8 cellular contexts compared by ENCODE assay signal in the genomic region with DNA sequence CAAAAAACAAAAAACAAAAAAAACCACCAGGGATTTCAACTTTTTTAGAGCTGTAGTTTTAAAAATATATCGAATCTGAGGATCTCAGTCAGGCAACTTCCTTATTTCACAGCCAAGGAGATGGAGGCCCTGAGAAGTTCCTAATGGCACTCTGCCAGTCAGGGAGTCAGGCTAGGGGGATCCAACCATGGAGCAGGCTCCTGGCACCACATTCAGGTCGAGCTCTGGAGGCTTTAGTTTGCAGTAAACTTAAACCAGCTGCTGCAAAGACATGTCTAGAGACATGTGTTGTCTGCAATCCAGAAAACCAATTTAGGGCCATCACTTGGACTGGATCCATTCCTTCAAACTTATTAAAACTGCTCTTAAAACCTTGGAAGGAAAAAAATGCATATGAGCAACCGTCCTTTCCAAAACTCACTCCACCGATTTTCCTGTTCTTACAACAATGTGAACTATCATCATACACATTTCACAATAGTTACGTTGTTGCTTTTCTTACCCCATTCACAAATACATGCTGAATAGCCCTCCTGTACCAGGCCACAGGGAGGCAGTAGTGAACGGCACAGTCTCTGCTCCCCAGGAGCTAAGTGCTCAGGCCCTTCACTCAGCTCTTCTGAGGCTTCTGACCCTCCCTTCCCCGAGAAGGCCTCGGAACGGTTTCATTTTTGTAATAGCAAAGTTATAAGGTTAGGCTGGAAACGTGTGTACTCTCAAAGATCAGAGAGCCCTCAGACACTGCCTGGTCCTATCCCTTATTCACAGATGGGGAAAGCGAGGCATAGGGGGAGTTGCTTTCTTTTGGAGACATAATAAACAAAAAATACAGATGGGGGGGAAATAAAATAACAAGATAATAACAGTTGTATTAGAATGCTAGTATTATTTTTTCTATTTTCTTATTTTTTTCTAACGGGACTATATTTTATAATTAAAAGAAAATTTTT. TPM values are rescaled to one million over a fixed set of nuclear protein-coding genes. Genes with fewer than 3 reads are reported as not detected.
A peak's percentile ranks its signal among the peaks of the same experiment; 100 is the strongest.
DNase-seq lines count a peak whose midpoint lies in the region; ATAC-seq and TF ChIP-seq lines count a peak whose summit lies in the region.

No MANE protein-coding gene starts in this region.

- H3K27ac Mint-ChIP-seq in HFFc6 (peak overlapping the region; percentile 82), T-cell (peak overlapping the region in 1 of 2 donors; percentile 68)

- ATAC-seq in T-cell (replicated peaks in 1 of 4) (peak in 3 of 4 experiments; percentile 50 to 80 (median 59)), HG02970 (IDR thresholded peaks at IDR 0.05; ENCODE audit: low FRiP score, unreplicated experiment) (no peak), GM21619 (IDR thresholded peaks at IDR 0.05; ENCODE audit: unreplicated experiment) (no peak)

- intact Hi-C loops in dorsolateral prefrontal cortex (cut with DNase I): loop anchor here in 1 of 2 donors (10.0 kb wide), 1 partner anchor 605 kb away; no protein-coding TSS in a partner anchor

- no peak overlapping the region for H3K4me3 ChIP-seq in dorsolateral prefrontal cortex

- TF ChIP-seq CTCF in HFFc6 (IDR thresholded peaks at IDR 0.05) (peak; percentile 75), dorsolateral prefrontal cortex (IDR thresholded peaks at IDR 0.05 in 54 of 56, conservative IDR thresholded peaks at IDR 0.05 in 2 of 56; ENCODE audit: low read depth in 1 of 56, partially characterized antibody in 56 of 56) (peak in 35 of 56 donors; percentile 2 to 45 (median 23))

- peak overlapping the region in 1 of 59 donors; percentile 18 for H3K27ac ChIP-seq in dorsolateral prefrontal cortex

- DNase-seq in CD1c-positive myeloid dendritic cell (ENCODE audit: extremely low spot score): peak; percentile 76
- DNase-seq in HFFc6: peak; percentile 71
- DNase-seq in T-cell: peak in 23 of 34 experiments; percentile 9 to 64 (median 25)
- no peak for DNase-seq in dorsolateral prefrontal cortex
- peak; percentile 8 for DNase-seq in midbrain (lab: John Stamatoyannopoulos, UW)
- no peak for DNase-seq in KG1 (lab: John Stamatoyannopoulos, UW)

- POLR2A ChIA-PET in T-cell (lab: Charles Lee): no interaction called here

- no peaks in the 10 kb centered on the region for H3K9me3 Mint-ChIP-seq in HFFc6
- no peaks in the 10 kb centered on the region for H3K9me3 Mint-ChIP-seq in T-cell

- H3K4me1 Mint-ChIP-seq in HFFc6 (ENCODE audit: low read depth) (peaks cover 22% of the 10 kb centered on the region), T-cell (peaks cover 9 to 28% (median 14%) of the 10 kb centered on the region in 3 donors)

- CTCF ChIA-PET in T-cell (lab: Charles Lee): interaction anchor here in 1 of 2 donors (0.8 to 1.5 kb wide), 4 partner anchors 31 to 144 kb away, joined by 3 to 5 read pairs (median 3); no protein-coding TSS in a partner anchor

- peak overlapping the region; percentile 76 for H3K4me3 Mint-ChIP-seq in HFFc6
- peak overlapping the region in 1 of 3 donors; percentile 8 for H3K4me3 Mint-ChIP-seq in T-cell

- no peaks in the 10 kb centered on the region; the same call in 1 of the 2 replicates for H3K27me3 Mint-ChIP-seq in HFFc6 (ENCODE audit: insufficient read depth)
- no peaks in the 10 kb centered on the region for H3K27me3 Mint-ChIP-seq in T-cell

- peaks cover 16% of the 10 kb centered on the region for H3K36me3 Mint-ChIP-seq in HFFc6 (ENCODE audit: low read depth)
- peaks cover 33% of the 10 kb centered on the region for H3K36me3 Mint-ChIP-seq in T-cell

- H3K27me3 ChIP-seq in dorsolateral prefrontal cortex: no peaks in the 10 kb centered on the region

RNA-seq across cellular contexts. Expression of a gene that starts 20.1 kb away (rescaled TPM):
- 10 to 100 TPM; 32.9 to 39.6 (median 34.7) TPM for total RNA-seq in HFFc6 (2021; fragmentation: NEBNext Ultra II Directional; extraction: Animal tissue kit (Norgen Biotek cat#: 25700))
- total RNA-seq in T-cell (10 to 100 TPM; 14.4 to 27.8 (median 26.6) TPM), dorsolateral prefrontal cortex (10 to 100 TPM in 118 of 120 experiments, 1 to 10 TPM in 2; 8.0 to 22.2 (median 15.5) TPM)

RNA-seq across cellular contexts. Expression of a gene that starts 50.9 kb away (rescaled TPM):
- total RNA-seq in HFFc6 (2021; fragmentation: NEBNext Ultra II Directional; extraction: Animal tissue kit (Norgen Biotek cat#: 25700)): 10 to 100 TPM; 15.5 to 21.9 (median 20.0) TPM
- total RNA-seq in T-cell: 10 to 100 TPM; 15.3 to 23.3 (median 19.2) TPM
- total RNA-seq in dorsolateral prefrontal cortex: 10 to 100 TPM in 106 of 120 experiments, 1 to 10 TPM in 14; 6.1 to 36.1 (median 14.7) TPM

Comparison
In these comparisons a context has a peak if more than half of its experiments do, and no peak if none do; other contexts are left out.
1. DNase-seq: peak in CD1c-positive myeloid dendritic cell (single experiment), HFFc6 (single experiment), T-cell (23 of 34) and midbrain (single experiment); none in dorsolateral prefrontal cortex (0 of 10) and KG1 (single experiment).
2. ATAC-seq: peak in T-cell (3 of 4); none in HG02970 (single experiment) and GM21619 (single experiment).